In the genomic region with DNA sequence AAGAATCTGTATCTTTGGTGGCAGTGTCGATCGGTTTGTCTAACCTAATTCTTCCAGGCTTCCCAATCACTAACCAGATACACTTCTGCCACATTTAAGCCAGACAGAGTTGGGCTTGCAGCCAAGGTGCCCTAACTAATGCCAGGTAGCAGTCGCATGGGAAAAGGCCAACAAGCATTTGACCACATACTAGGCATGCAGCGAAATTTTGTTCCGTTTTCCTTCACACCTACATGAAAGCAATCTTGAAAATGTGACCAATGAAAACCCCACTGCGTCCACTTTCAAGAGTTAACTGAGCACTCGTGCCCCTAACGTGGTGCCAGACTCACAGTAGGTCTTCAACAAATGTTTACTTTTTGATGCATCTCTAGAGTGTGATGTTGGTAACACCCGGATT, we compare ENCODE assay signal across 15 cellular contexts.
DNase-seq lines count a peak whose midpoint lies in the region; ATAC-seq, FAIRE-seq and TF ChIP-seq lines count a peak whose summit lies in the region.
"Had no signal": no experiment of that assay in that cellular context is flagged by ENCODE, and none has a peak within 500 bp of the region (broad histone marks: within the 10 kb centered on the region; RNA-seq: fewer than 3 reads in every experiment).

No MANE protein-coding gene starts in this region.

- no peak overlapping the region for H3K4me3 Mint-ChIP-seq in Caco-2 (ENCODE audit: unreplicated experiment)
- H3K4me3 Mint-ChIP-seq in nephron, result no peak overlapping the region
- H3K4me3 Mint-ChIP-seq: activated CD8-positive, alpha-beta T cell treated with anti-CD3 and anti-CD28 coated beads, Interleukin-2, amount 10 ng/mL, durations not matched to agents 7 days and 5 days; stimulated activated naive CD8-positive, alpha-beta T cell treated with anti-CD3 and anti-CD28 coated beads, Interleukin-15, amount 100 ng/mL, for 72 hours had no signal

- H2BK20ac ChIP-seq in IMR-90 (ENCODE audit: low read depth, low read length), result peak overlapping the region; percentile 94
- peak overlapping the region; percentile 98 for H2BK20ac ChIP-seq in H1 (ENCODE audit: low read length)

- no peak for DNase-seq in Caco-2
- no peak for DNase-seq in IMR-90
- no peak for DNase-seq in H1 (ENCODE audit: low read depth in 1 of 2, low spot score in 2 of 2)
- no peak for DNase-seq in COLO829 (ENCODE audit: low spot score)
- no peak for DNase-seq in D721Med (ENCODE audit: insufficient read length, low spot score)
- no peak for DNase-seq in stimulated activated CD4-positive, alpha-beta T cell treated with anti-CD3 and anti-CD28 coated beads, Interleukin-15, amount 100 ng/mL, for 24 hours
- no peak for DNase-seq in T-helper 9 cell
- DNase-seq: activated CD8-positive, alpha-beta T cell treated with anti-CD3 and anti-CD28 coated beads, Interleukin-2, amount 10 ng/mL, durations not matched to agents 7 days and 5 days; gastrocnemius medialis; NCI-H146; spleen; stimulated activated naive CD8-positive, alpha-beta T cell treated with anti-CD3 and anti-CD28 coated beads, Interleukin-15, amount 100 ng/mL, for 72 hours had no signal

- H3K27me3 Mint-ChIP-seq in Caco-2 (ENCODE audit: insufficient read depth, unreplicated experiment) (no peaks in the 10 kb centered on the region), nephron (ENCODE audit: low read depth) (peaks cover 10% of the 10 kb centered on the region)

- no peak for TF ChIP-seq CTCF in Caco-2 (IDR thresholded peaks at IDR 0.05; ENCODE audit: insufficient read depth in 1 of 2, low read depth in 1 of 2, low read length in 1 of 2, severe bottlenecking in 1 of 2, unreplicated experiment in 1 of 2)
- TF ChIP-seq CTCF in IMR-90 (conservative IDR thresholded peaks at IDR 0.05; ENCODE audit: low read depth, low read length), result no peak
- no peak for TF ChIP-seq CTCF in H1 (IDR thresholded peaks at IDR 0.05; ENCODE audit: control extremely low read depth in 1 of 3, insufficient read depth in 1 of 3, low read depth in 1 of 3, low read length in 3 of 3)
- TF ChIP-seq CTCF in nephron (IDR thresholded peaks at IDR 0.05; ENCODE audit: unreplicated experiment in 3 of 3), result no peak
- TF ChIP-seq CTCF in D721Med (IDR thresholded peaks at IDR 0.05; ENCODE audit: insufficient read depth, missing control alignments), result no peak

- H3K14ac ChIP-seq in IMR-90 (replicated peaks; ENCODE audit: low read depth, low read length), result peak overlapping the region; percentile 70
- no peak overlapping the region for H3K14ac ChIP-seq in H1 (ENCODE audit: insufficient read length)

- H4K5ac ChIP-seq in IMR-90 (ENCODE audit: low read depth, low read length) (peak overlapping the region; percentile 40; the same call in 1 of the 2 replicates), H1 (ENCODE audit: insufficient read length, low read depth, low read length) (peak overlapping the region; percentile 44)

- TF ChIP-seq EP300 in H1 (IDR thresholded peaks at IDR 0.05; ENCODE audit: borderline replicate concordance in 1 of 2, low read depth in 2 of 2, low read length in 2 of 2), result no peak

- H3K56ac ChIP-seq in IMR-90 (ENCODE audit: extremely low read depth, insufficient read depth, low read length) (peak overlapping the region; percentile 30; the same call in 1 of the 2 replicates), H1 (replicated peaks; ENCODE audit: insufficient read length, low read depth, low read length) (no peak overlapping the region)

- dilution Hi-C loops in IMR-90 (cut with HindIII; ENCODE audit: low sequenced_read_pairs, unreplicated experiment), result no loop called here

- FAIRE-seq in H1 (lab: Jason Lieb, UNC) (no peak), D721Med (lab: Jason Lieb, UNC) (no peak)
- FAIRE-seq: pancreas had no signal

- ATAC-seq in IMR-90 (ENCODE audit: low read depth), result no peak
- ATAC-seq: activated CD8-positive, alpha-beta T cell treated with anti-CD3 and anti-CD28 coated beads, Interleukin-2, amount 10 ng/mL, durations not matched to agents 7 days and 5 days; gastrocnemius medialis; stimulated activated naive CD8-positive, alpha-beta T cell treated with anti-CD3 and anti-CD28 coated beads, Interleukin-15, amount 100 ng/mL, for 72 hours had no signal

- H3K18ac ChIP-seq in IMR-90 (ENCODE audit: low read depth, low read length) (peak overlapping the region; percentile 72), H1 (ENCODE audit: extremely low read depth, low read length) (peak overlapping the region; percentile 52)

- H2BK5ac ChIP-seq in IMR-90 (ENCODE audit: low read depth, low read length, poor library complexity, severe bottlenecking) (peak overlapping the region; percentile 89), H1 (ENCODE audit: low read depth, low read length) (peak overlapping the region; percentile 92)

- peak overlapping the region; percentile 94 for H2BK12ac ChIP-seq in H1 (ENCODE audit: low read depth, low read length)

- H3K4me1 ChIP-seq in Caco-2 (peaks cover 63% of the 10 kb centered on the region), IMR-90 (ENCODE audit: control insufficient read depth, insufficient read depth, low read length) (peaks cover 23% of the 10 kb centered on the region), H1 (replicated peaks in 1 of 4; ENCODE audit: control insufficient read depth in 3 of 4, insufficient read depth in 4 of 4, low read length in 3 of 4) (peaks cover 15 to 35% (median 28%) of the 10 kb centered on the region in 4 experiments)

- H3K9ac ChIP-seq in IMR-90 (ENCODE audit: low read depth, low read length) (no peak overlapping the region), H1 (replicated peaks in 1 of 4; ENCODE audit: extremely low read depth in 1 of 4, low read depth in 3 of 4, low read length in 3 of 4) (peak overlapping the region in 1 of 4 experiments; percentile 3; a peak in 1 of 7 replicates)

- H3K23ac ChIP-seq in IMR-90 (ENCODE audit: low read depth, low read length) (peak overlapping the region; percentile 74), H1 (ENCODE audit: insufficient read length) (no peak overlapping the region)

- H3K23me2 ChIP-seq in H1 (ENCODE audit: low read depth, low read length), result no peaks in the 10 kb centered on the region; the same call in 1 of the 2 replicates

- POLR2A ChIA-PET in Caco-2 (lab: Charles Lee), result interaction anchor here (0.8 to 1.0 kb wide), 2 partner anchors 46 to 49 kb away, joined by 3 read pairs; no protein-coding TSS in a partner anchor
- POLR2A ChIA-PET in IMR-90 (lab: Charles Lee; ENCODE audit: unreplicated experiment), result interaction anchor here (0.6 to 1.5 kb wide), 4 partner anchors 44 to 203 kb away, joined by 3 to 9 read pairs (median 7); no protein-coding TSS in a partner anchor
- POLR2A ChIA-PET in H1 (lab: Charles Lee; ENCODE audit: partially characterized antibody), result interaction anchor here (0.6 to 12.8 kb wide), 8 partner anchors 35 to 242 kb away, joined by 3 to 195 read pairs (median 4); a partner anchor contains a TSS

- H3K79me1 ChIP-seq in IMR-90 (ENCODE audit: low read depth in 1 of 2, low read length in 2 of 2), result peaks cover 0 to 10% of the 10 kb centered on the region in 2 experiments; a peak in 1 of 4 replicates
- no peaks in the 10 kb centered on the region for H3K79me1 ChIP-seq in H1 (ENCODE audit: low read depth, low read length)

- H4K91ac ChIP-seq in IMR-90 (ENCODE audit: insufficient read depth, low read depth, low read length), result peak overlapping the region; percentile 97
- peak overlapping the region; percentile 23 for H4K91ac ChIP-seq in H1 (replicated peaks; ENCODE audit: insufficient read length, low read length)

- peak overlapping the region; percentile 6 for H2AFZ ChIP-seq in IMR-90 (replicated peaks; ENCODE audit: low read length, poor library complexity)
- no peak overlapping the region for H2AFZ ChIP-seq in H1 (ENCODE audit: low read length)

- H3K4ac ChIP-seq in IMR-90 (ENCODE audit: low read depth, low read length) (peak overlapping the region; percentile 92), H1 (replicated peaks; ENCODE audit: insufficient read length, low read depth, low read length) (peak overlapping the region; percentile 79)

- H3K9me3 Mint-ChIP-seq in Caco-2 (ENCODE audit: unreplicated experiment) (peaks cover 19% of the 10 kb centered on the region), nephron (no peaks in the 10 kb centered on the region)
- H3K9me3 Mint-ChIP-seq: stimulated activated naive CD8-positive, alpha-beta T cell treated with anti-CD3 and anti-CD28 coated beads, Interleukin-15, amount 100 ng/mL, for 72 hours had no signal

- H3K4me1 Mint-ChIP-seq in Caco-2 (ENCODE audit: low read depth, unreplicated experiment) (peaks cover 41% of the 10 kb centered on the region), nephron (peaks cover 77% of the 10 kb centered on the region)
- H3K4me1 Mint-ChIP-seq: stimulated activated naive CD8-positive, alpha-beta T cell treated with anti-CD3 and anti-CD28 coated beads, Interleukin-15, amount 100 ng/mL, for 72 hours had no signal

- H4K20me1 ChIP-seq in IMR-90 (ENCODE audit: insufficient read depth, low read length) (no peaks in the 10 kb centered on the region), H1 (replicated peaks in 1 of 2; ENCODE audit: control insufficient read depth in 1 of 2, insufficient read depth in 2 of 2, low read length in 2 of 2) (no peaks in the 10 kb centered on the region)

- in situ Hi-C loops in IMR-90 (cut with MboI; ENCODE audit: low sequenced_read_pairs), result no loop called here

- H3K9me1 ChIP-seq in IMR-90 (ENCODE audit: insufficient read depth, low read length), result peaks cover 24% of the 10 kb centered on the region

- H3K27me3 ChIP-seq in Caco-2 (replicated peaks; ENCODE audit: control insufficient read depth, insufficient read depth, low read length) (no peaks in the 10 kb centered on the region), IMR-90 (ENCODE audit: control insufficient read depth, insufficient read depth, low read length) (no peaks in the 10 kb centered on the region), H1 (replicated peaks in 1 of 4; ENCODE audit: control insufficient read depth in 3 of 4, extremely low read depth in 1 of 4, insufficient read depth in 3 of 4, low read length in 3 of 4) (no peaks in the 10 kb centered on the region)
- H3K27me3 ChIP-seq: gastrocnemius medialis, pancreas, vagina had no signal

- no peaks in the 10 kb centered on the region for H3K36me3 ChIP-seq in Caco-2 (ENCODE audit: control insufficient read depth, insufficient read depth, low read length)
- H3K36me3 ChIP-seq in IMR-90 (ENCODE audit: control insufficient read depth, insufficient read depth, low read length), result no peaks in the 10 kb centered on the region
- H3K36me3 ChIP-seq in H1 (ENCODE audit: control insufficient read depth in 2 of 4, insufficient read depth in 4 of 4, low read length in 3 of 4), result no peaks in the 10 kb centered on the region
- H3K36me3 ChIP-seq: gastrocnemius medialis, pancreas, spleen, vagina had no signal

- no peak overlapping the region for H3K4me2 ChIP-seq in IMR-90 (ENCODE audit: low read depth, low read length)
- peak overlapping the region; percentile 3 to 34; a peak in 3 of 4 replicates for H3K4me2 ChIP-seq in H1 (ENCODE audit: insufficient read depth in 1 of 2, low read depth in 2 of 2, low read length in 2 of 2)

- intact Hi-C loops in Caco-2 (cut with micrococcal nuclease; ENCODE audit: unreplicated experiment) (loop anchor here (1.0 to 2.0 kb wide), 2 partner anchors 47 to 192 kb away; a partner anchor contains a TSS), IMR-90 (cut with micrococcal nuclease) (loop anchor here (5.0 kb wide), 1 partner anchor 242 kb away; no protein-coding TSS in a partner anchor)

- H2AK5ac ChIP-seq in IMR-90 (ENCODE audit: low read depth, low read length), result peak overlapping the region; percentile 90
- H2AK5ac ChIP-seq in H1 (ENCODE audit: low read depth, low read length), result peak overlapping the region; percentile 99; the same call in 1 of the 2 replicates

- H3K36me3 Mint-ChIP-seq in Caco-2 (ENCODE audit: insufficient read depth, unreplicated experiment), result peaks cover 42% of the 10 kb centered on the region
- no peaks in the 10 kb centered on the region for H3K36me3 Mint-ChIP-seq in nephron (ENCODE audit: low read depth)

- no peak for TF ChIP-seq POLR2A in IMR-90 (IDR thresholded peaks at IDR 0.05; ENCODE audit: low read depth, low read length)
- TF ChIP-seq POLR2A in H1 (IDR thresholded peaks at IDR 0.05; ENCODE audit: control extremely low read depth in 1 of 2, low read depth in 2 of 2, low read length in 2 of 2), result no peak; a peak in 1 of 3 replicates

- H2BK120ac ChIP-seq in IMR-90 (ENCODE audit: low read depth, low read length), result peak overlapping the region; percentile 92
- H2BK120ac ChIP-seq in H1 (replicated peaks; ENCODE audit: low read depth, low read length), result peak overlapping the region; percentile 93

- H3K79me2 ChIP-seq in H1 (ENCODE audit: control insufficient read depth in 1 of 2, insufficient read depth in 2 of 2, low read length in 2 of 2), result no peaks in the 10 kb centered on the region

- H2AK9ac ChIP-seq in IMR-90 (replicated peaks; ENCODE audit: low read depth, low read length, poor library complexity), result peak overlapping the region; percentile 18

- H3K27ac Mint-ChIP-seq in Caco-2 (ENCODE audit: unreplicated experiment), result peak overlapping the region; percentile 88
- peak overlapping the region; percentile 73 to 88 (median 77) for H3K27ac Mint-ChIP-seq in nephron
- H3K27ac Mint-ChIP-seq: activated CD8-positive, alpha-beta T cell treated with anti-CD3 and anti-CD28 coated beads, Interleukin-2, amount 10 ng/mL, durations not matched to agents 7 days and 5 days; stimulated activated naive CD8-positive, alpha-beta T cell treated with anti-CD3 and anti-CD28 coated beads, Interleukin-15, amount 100 ng/mL, for 72 hours had no signal

- no peak for TF ChIP-seq RAD21 in IMR-90 (IDR thresholded peaks at IDR 0.05; ENCODE audit: low read length)
- TF ChIP-seq RAD21 in H1 (IDR thresholded peaks at IDR 0.05 in 1 of 2, conservative IDR thresholded peaks at IDR 0.05 in 1 of 2; ENCODE audit: low read depth in 2 of 2, low read length in 2 of 2), result no peak

- BruUV-seq in Caco-2 (replicated peaks; lab: Mats Ljungman, UMichigan), result TSS peak; percentile 85
- no TSS peak for BruUV-seq in IMR-90 (replicated peaks; lab: Mats Ljungman, UMichigan)

- H3K4me3 ChIP-seq in Caco-2 (ENCODE audit: low read depth, low read length) (no peak overlapping the region), IMR-90 (ENCODE audit: insufficient read depth, low read depth, low read length) (no peak overlapping the region), H1 (ENCODE audit: extremely low read depth in 1 of 4, insufficient read depth in 2 of 4, low read depth in 3 of 4, low read length in 4 of 4) (no peak overlapping the region)
- H3K4me3 ChIP-seq: gastrocnemius medialis, pancreas, spleen, vagina had no signal

- H3K9me3 ChIP-seq in Caco-2 (no peaks in the 10 kb centered on the region), IMR-90 (ENCODE audit: control insufficient read depth, insufficient read depth, low read length) (no peaks in the 10 kb centered on the region), H1 (ENCODE audit: insufficient read depth in 2 of 2, low read depth in 1 of 2, low read length in 1 of 2) (peaks cover 0 to 5% of the 10 kb centered on the region in 2 experiments; a peak in 1 of 4 replicates)
- H3K9me3 ChIP-seq: gastrocnemius medialis, pancreas, spleen, vagina had no signal

- H4K8ac ChIP-seq in IMR-90 (ENCODE audit: low read depth in 2 of 2, low read length in 2 of 2) (peak overlapping the region; percentile 68 to 78; a peak in 3 of 4 replicates), H1 (ENCODE audit: extremely low read depth, insufficient read depth, low read length) (no peak overlapping the region)

- CTCF ChIA-PET in Caco-2 (lab: Charles Lee), result interaction anchor here (0.6 to 1.1 kb wide), 4 partner anchors 68 to 212 kb away, joined by 3 to 5 read pairs (median 3); no protein-coding TSS in a partner anchor
- CTCF ChIA-PET in IMR-90 (lab: Yijun Ruan, JAX), result interaction anchor here (0.6 kb wide), 1 partner anchor 78 kb away, joined by 3 read pairs; no protein-coding TSS in a partner anchor
- CTCF ChIA-PET in H1 (lab: Charles Lee; ENCODE audit: partially characterized antibody), result interaction anchor here (1.0 to 1.5 kb wide), 8 partner anchors 11 to 197 kb away, joined by 3 to 7 read pairs (median 3); no protein-coding TSS in a partner anchor

- WGBS in IMR-90 (ENCODE audit: extremely low coverage in 2 of 2, insufficient read length in 1 of 2), 2 experiments, result 96% methylated on average over 5 of the region's 9 CpGs; no CpG with 5 or more reads in 1 of the 2 experiments
- WGBS in H1 (ENCODE audit: extremely low coverage in 1 of 2, insufficient coverage in 1 of 2, insufficient read length in 1 of 2, insufficient replicate concordance in 2 of 2, low coverage in 1 of 2, low lambda C conversion rate in 2 of 2, missing lambda C conversion rate in 1 of 2), 2 experiments, result 65% methylated on average over 9 of the region's 9 CpGs; no CpG with 5 or more reads in 1 of the 2 experiments

- H2BK15ac ChIP-seq in IMR-90 (ENCODE audit: low read depth, low read length), result peak overlapping the region; percentile 79; the same call in 2 of the 3 replicates
- peak overlapping the region; percentile 95; the same call in 1 of the 2 replicates for H2BK15ac ChIP-seq in H1 (ENCODE audit: low read length)

- H3K27ac ChIP-seq in IMR-90 (ENCODE audit: insufficient read depth, low read length) (no peak overlapping the region; the same call in 1 of the 2 replicates), H1 (ENCODE audit: low read depth, low read length) (peak overlapping the region; percentile 39; the same call in 1 of the 2 replicates)
- H3K27ac ChIP-seq: gastrocnemius medialis, spleen, vagina had no signal
